23 cellular contexts compared by ENCODE assay signal in genomic region chr15:77518458-77518857, GRCh38.
"Had no signal": no experiment of that assay in that cellular context is flagged by ENCODE, and none has a peak within 500 bp of the region (broad histone marks: within the 10 kb centered on the region; RNA-seq: fewer than 3 reads in every experiment).

No MANE protein-coding gene starts in this region.

- H3K4me1 Mint-ChIP-seq: activated CD4-positive, alpha-beta T cell treated with anti-CD3 and anti-CD28 coated beads, Interleukin-2, amount 10 ng/mL, durations not matched to agents 7 days and 5 days; activated naive CD4-positive, alpha-beta T cell treated with anti-CD3 and anti-CD28 coated beads, Interleukin-2, amount 10 ng/mL, durations not matched to agents 7 days and 5 days; activated naive CD8-positive, alpha-beta T cell treated with anti-CD3 and anti-CD28 coated beads for 36 hours; T-cell had no signal

- ATAC-seq: activated T-cell treated with anti-CD3 and anti-CD28 coated beads, Interleukin-2, amount 50 U/mL, for 4 hours; T-cell had no signal

- DNase-seq: activated CD4-positive, alpha-beta memory T cell treated with anti-CD3 and anti-CD28 coated beads for 36 hours; activated CD4-positive, alpha-beta T cell treated with anti-CD3 and anti-CD28 coated beads, Interleukin-2, amount 10 ng/mL, durations not matched to agents 7 days and 5 days; activated CD4-positive, CD25-positive, alpha-beta regulatory T cell; activated CD8-positive, alpha-beta memory T cell treated with anti-CD3 and anti-CD28 coated beads for 24 hours; activated gamma-delta T cell treated with Interleukin-2 at 50 U/mL for 16 hours; activated naive CD4-positive, alpha-beta T cell treated with anti-CD3 and anti-CD28 coated beads, Interleukin-2, amount 10 ng/mL, durations not matched to agents 7 days and 5 days; activated naive CD8-positive, alpha-beta T cell treated with anti-CD3 and anti-CD28 coated beads for 36 hours; activated T-cell treated with anti-CD3 and anti-CD28 coated beads, Interleukin-2, amount 50 U/mL, for 4 hours; central memory CD4-positive, alpha-beta T cell; MV-4-11; NCI-H1092 treated with DMSO at 0.1 percent for 48 hours; NCI-H1436; NCI-H1694 treated with DMSO at 0.1 percent for 48 hours; NCI-H2029 treated with DMSO at 0.1 percent for 48 hours; NCI-H345; NCI-H510A; NCI-H526 treated with DMSO at 0.1 percent for 48 hours; NCI-H82; SIG-M5; T-cell; T-helper 2 cell; T1000 had no signal

- H3K27me3 Mint-ChIP-seq: activated CD4-positive, alpha-beta memory T cell treated with anti-CD3 and anti-CD28 coated beads for 36 hours; activated naive CD8-positive, alpha-beta T cell treated with anti-CD3 and anti-CD28 coated beads for 36 hours; T-cell had no signal

- H3K27ac ChIP-seq: KMS-11 had no signal

- H3K9me3 Mint-ChIP-seq: activated CD4-positive, alpha-beta memory T cell treated with anti-CD3 and anti-CD28 coated beads for 36 hours; activated CD4-positive, alpha-beta T cell treated with anti-CD3 and anti-CD28 coated beads, Interleukin-2, amount 10 ng/mL, durations not matched to agents 7 days and 5 days; activated naive CD4-positive, alpha-beta T cell treated with anti-CD3 and anti-CD28 coated beads, Interleukin-2, amount 10 ng/mL, durations not matched to agents 7 days and 5 days; activated naive CD8-positive, alpha-beta T cell treated with anti-CD3 and anti-CD28 coated beads for 36 hours; activated T-cell treated with anti-CD3 and anti-CD28 coated beads, Interleukin-2, amount 50 U/mL, for 4 hours; T-cell had no signal

- H3K27ac Mint-ChIP-seq: activated CD4-positive, alpha-beta memory T cell treated with anti-CD3 and anti-CD28 coated beads for 36 hours; activated CD4-positive, alpha-beta T cell treated with anti-CD3 and anti-CD28 coated beads, Interleukin-2, amount 10 ng/mL, durations not matched to agents 7 days and 5 days; activated naive CD4-positive, alpha-beta T cell treated with anti-CD3 and anti-CD28 coated beads, Interleukin-2, amount 10 ng/mL, durations not matched to agents 7 days and 5 days; activated naive CD8-positive, alpha-beta T cell treated with anti-CD3 and anti-CD28 coated beads for 36 hours; T-cell had no signal

- H3K36me3 Mint-ChIP-seq: activated CD4-positive, alpha-beta memory T cell treated with anti-CD3 and anti-CD28 coated beads for 36 hours; activated naive CD4-positive, alpha-beta T cell treated with anti-CD3 and anti-CD28 coated beads, Interleukin-2, amount 10 ng/mL, durations not matched to agents 7 days and 5 days; activated naive CD8-positive, alpha-beta T cell treated with anti-CD3 and anti-CD28 coated beads for 36 hours; T-cell had no signal

- H3K4me3 Mint-ChIP-seq: activated CD4-positive, alpha-beta memory T cell treated with anti-CD3 and anti-CD28 coated beads for 36 hours; activated CD4-positive, alpha-beta T cell treated with anti-CD3 and anti-CD28 coated beads, Interleukin-2, amount 10 ng/mL, durations not matched to agents 7 days and 5 days; activated naive CD4-positive, alpha-beta T cell treated with anti-CD3 and anti-CD28 coated beads, Interleukin-2, amount 10 ng/mL, durations not matched to agents 7 days and 5 days; activated naive CD8-positive, alpha-beta T cell treated with anti-CD3 and anti-CD28 coated beads for 36 hours; activated T-cell treated with anti-CD3 and anti-CD28 coated beads, Interleukin-2, amount 50 U/mL, for 4 hours; T-cell had no signal

- H3K9ac ChIP-seq: KMS-11 had no signal
